Comparison of ENCODE assay signal across 8 cellular contexts in genomic region chr15:99454941-99455795, GRCh38.
DNase-seq lines count a peak whose midpoint lies in the region; ATAC-seq lines count a peak whose summit lies in the region.

No MANE protein-coding gene starts in this region.

- ATAC-seq in HG03025 (IDR thresholded peaks at IDR 0.05; ENCODE audit: low FRiP score, unreplicated experiment) = no peak
- no peak for ATAC-seq in HG02623 (IDR thresholded peaks at IDR 0.05; ENCODE audit: unreplicated experiment)

- H3K4me1 ChIP-seq in skeletal muscle tissue (ENCODE audit: control insufficient read depth in 3 of 3, insufficient read depth in 3 of 3, low read length in 3 of 3) = peaks cover 43 to 52% (median 50%) of the 10 kb centered on the region in 3 donors

- H3K4me3 ChIP-seq in skeletal muscle tissue (ENCODE audit: low read length in 3 of 3) = peak overlapping the region; percentile 27 to 54 (median 48)

- peak overlapping the region; percentile 97 for H3K27ac ChIP-seq in skeletal muscle tissue (ENCODE audit: low read depth, low read length)

- H3K9me3 ChIP-seq in skeletal muscle tissue (ENCODE audit: control insufficient read depth in 3 of 3, low read length in 3 of 3) = no peaks in the 10 kb centered on the region

- peak overlapping the region; percentile 79 to 81 (median 81) for H3K9ac ChIP-seq in skeletal muscle tissue (ENCODE audit: low read depth in 1 of 3, low read length in 3 of 3)

- DNase-seq in GOT3 (lab: John Stamatoyannopoulos, UW) (peak; percentile 61), amniotic stem cell (lab: John Stamatoyannopoulos, UW) (peak; percentile 86), iPS-NIHi11 (ENCODE audit: low spot score) (peak; percentile 58), SHP77 treated with DMSO at 0.1 percent for 48 hours (lab: John Stamatoyannopoulos, UW) (no peak), SKM-1 (lab: John Stamatoyannopoulos, UW; ENCODE audit: unreplicated experiment) (no peak)

- no peaks in the 10 kb centered on the region for H3K36me3 ChIP-seq in skeletal muscle tissue (ENCODE audit: control insufficient read depth in 3 of 3, insufficient read depth in 3 of 3, low read length in 3 of 3)

- no peaks in the 10 kb centered on the region for H3K27me3 ChIP-seq in skeletal muscle tissue (ENCODE audit: control insufficient read depth in 3 of 3, insufficient read depth in 3 of 3, low read length in 3 of 3)

Comparison
In these comparisons a context has a peak if more than half of its experiments do, and no peak if none do; other contexts are left out.
1. DNase-seq: peak in GOT3 (single experiment), amniotic stem cell (single experiment) and iPS-NIHi11 (single experiment); none in SHP77 treated with DMSO at 0.1 percent for 48 hours (single experiment) and SKM-1 (single experiment).